ENCODE assay signal across 1 cellular context in the genomic region with DNA sequence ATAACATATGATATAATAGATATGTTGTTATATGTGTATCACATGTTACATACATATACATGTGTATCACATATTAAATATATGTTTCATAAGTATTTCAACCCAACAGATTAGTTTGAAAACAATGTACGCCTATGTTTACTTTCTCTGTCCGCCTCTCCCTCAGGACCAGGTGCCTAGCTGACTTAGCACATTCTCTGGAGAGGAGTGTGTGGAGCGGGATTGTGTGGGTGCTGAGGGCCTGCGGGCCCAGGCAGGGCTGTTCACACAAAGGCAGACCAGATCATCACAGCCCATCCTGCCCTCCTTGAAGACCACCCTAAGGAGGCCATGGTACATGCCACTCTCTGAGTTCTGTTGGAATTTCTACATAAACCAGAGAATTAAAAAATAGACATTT.
TF ChIP-seq lines count a peak whose summit lies in the region.

No MANE protein-coding gene starts in this region.

TF ChIP-seq in H1, 55 proteins besides CTCF, POLR2A, EP300 and RAD21:
- TF ChIP-seq CTBP2 (IDR thresholded peaks at IDR 0.05; ENCODE audit: borderline replicate concordance, insufficient read depth, insufficient read length, low read length): no peak
- no peak for TF ChIP-seq SP4 (IDR thresholded peaks at IDR 0.05; ENCODE audit: low read length)
- no peak for TF ChIP-seq RNF2 (IDR thresholded peaks at IDR 0.05; ENCODE audit: borderline replicate concordance, low read depth, low read length, missing control alignments, poor library complexity, severe bottlenecking)
- TF ChIP-seq RFX5 (IDR thresholded peaks at IDR 0.05; ENCODE audit: borderline replicate concordance, low read depth, low read length): no peak
- TF ChIP-seq TCF12 (IDR thresholded peaks at IDR 0.05; ENCODE audit: low read depth, low read length): no peak
- no peak for TF ChIP-seq SP2 (IDR thresholded peaks at IDR 0.05; ENCODE audit: low read length)
- TF ChIP-seq, protein P1, sequence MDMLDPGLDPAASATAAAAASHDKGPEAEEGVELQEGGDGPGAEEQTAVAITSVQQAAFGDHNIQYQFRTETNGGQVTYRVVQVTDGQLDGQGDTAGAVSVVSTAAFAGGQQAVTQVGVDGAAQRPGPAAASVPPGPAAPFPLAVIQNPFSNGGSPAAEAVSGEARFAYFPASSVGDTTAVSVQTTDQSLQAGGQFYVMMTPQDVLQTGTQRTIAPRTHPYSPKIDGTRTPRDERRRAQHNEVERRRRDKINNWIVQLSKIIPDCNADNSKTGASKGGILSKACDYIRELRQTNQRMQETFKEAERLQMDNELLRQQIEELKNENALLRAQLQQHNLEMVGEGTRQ (IDR thresholded peaks at IDR 0.05; ENCODE audit: low read length): no peak
- no peak for TF ChIP-seq SIX5 (IDR thresholded peaks at IDR 0.05; ENCODE audit: low read depth, low read length)
- TF ChIP-seq POLR2AphosphoS5 (IDR thresholded peaks at IDR 0.05; ENCODE audit: low read depth, low read length): no peak
- TF ChIP-seq EZH2 (IDR thresholded peaks at IDR 0.05; ENCODE audit: low read depth, low read length, severe bottlenecking): no peak
- TF ChIP-seq, protein P2, sequence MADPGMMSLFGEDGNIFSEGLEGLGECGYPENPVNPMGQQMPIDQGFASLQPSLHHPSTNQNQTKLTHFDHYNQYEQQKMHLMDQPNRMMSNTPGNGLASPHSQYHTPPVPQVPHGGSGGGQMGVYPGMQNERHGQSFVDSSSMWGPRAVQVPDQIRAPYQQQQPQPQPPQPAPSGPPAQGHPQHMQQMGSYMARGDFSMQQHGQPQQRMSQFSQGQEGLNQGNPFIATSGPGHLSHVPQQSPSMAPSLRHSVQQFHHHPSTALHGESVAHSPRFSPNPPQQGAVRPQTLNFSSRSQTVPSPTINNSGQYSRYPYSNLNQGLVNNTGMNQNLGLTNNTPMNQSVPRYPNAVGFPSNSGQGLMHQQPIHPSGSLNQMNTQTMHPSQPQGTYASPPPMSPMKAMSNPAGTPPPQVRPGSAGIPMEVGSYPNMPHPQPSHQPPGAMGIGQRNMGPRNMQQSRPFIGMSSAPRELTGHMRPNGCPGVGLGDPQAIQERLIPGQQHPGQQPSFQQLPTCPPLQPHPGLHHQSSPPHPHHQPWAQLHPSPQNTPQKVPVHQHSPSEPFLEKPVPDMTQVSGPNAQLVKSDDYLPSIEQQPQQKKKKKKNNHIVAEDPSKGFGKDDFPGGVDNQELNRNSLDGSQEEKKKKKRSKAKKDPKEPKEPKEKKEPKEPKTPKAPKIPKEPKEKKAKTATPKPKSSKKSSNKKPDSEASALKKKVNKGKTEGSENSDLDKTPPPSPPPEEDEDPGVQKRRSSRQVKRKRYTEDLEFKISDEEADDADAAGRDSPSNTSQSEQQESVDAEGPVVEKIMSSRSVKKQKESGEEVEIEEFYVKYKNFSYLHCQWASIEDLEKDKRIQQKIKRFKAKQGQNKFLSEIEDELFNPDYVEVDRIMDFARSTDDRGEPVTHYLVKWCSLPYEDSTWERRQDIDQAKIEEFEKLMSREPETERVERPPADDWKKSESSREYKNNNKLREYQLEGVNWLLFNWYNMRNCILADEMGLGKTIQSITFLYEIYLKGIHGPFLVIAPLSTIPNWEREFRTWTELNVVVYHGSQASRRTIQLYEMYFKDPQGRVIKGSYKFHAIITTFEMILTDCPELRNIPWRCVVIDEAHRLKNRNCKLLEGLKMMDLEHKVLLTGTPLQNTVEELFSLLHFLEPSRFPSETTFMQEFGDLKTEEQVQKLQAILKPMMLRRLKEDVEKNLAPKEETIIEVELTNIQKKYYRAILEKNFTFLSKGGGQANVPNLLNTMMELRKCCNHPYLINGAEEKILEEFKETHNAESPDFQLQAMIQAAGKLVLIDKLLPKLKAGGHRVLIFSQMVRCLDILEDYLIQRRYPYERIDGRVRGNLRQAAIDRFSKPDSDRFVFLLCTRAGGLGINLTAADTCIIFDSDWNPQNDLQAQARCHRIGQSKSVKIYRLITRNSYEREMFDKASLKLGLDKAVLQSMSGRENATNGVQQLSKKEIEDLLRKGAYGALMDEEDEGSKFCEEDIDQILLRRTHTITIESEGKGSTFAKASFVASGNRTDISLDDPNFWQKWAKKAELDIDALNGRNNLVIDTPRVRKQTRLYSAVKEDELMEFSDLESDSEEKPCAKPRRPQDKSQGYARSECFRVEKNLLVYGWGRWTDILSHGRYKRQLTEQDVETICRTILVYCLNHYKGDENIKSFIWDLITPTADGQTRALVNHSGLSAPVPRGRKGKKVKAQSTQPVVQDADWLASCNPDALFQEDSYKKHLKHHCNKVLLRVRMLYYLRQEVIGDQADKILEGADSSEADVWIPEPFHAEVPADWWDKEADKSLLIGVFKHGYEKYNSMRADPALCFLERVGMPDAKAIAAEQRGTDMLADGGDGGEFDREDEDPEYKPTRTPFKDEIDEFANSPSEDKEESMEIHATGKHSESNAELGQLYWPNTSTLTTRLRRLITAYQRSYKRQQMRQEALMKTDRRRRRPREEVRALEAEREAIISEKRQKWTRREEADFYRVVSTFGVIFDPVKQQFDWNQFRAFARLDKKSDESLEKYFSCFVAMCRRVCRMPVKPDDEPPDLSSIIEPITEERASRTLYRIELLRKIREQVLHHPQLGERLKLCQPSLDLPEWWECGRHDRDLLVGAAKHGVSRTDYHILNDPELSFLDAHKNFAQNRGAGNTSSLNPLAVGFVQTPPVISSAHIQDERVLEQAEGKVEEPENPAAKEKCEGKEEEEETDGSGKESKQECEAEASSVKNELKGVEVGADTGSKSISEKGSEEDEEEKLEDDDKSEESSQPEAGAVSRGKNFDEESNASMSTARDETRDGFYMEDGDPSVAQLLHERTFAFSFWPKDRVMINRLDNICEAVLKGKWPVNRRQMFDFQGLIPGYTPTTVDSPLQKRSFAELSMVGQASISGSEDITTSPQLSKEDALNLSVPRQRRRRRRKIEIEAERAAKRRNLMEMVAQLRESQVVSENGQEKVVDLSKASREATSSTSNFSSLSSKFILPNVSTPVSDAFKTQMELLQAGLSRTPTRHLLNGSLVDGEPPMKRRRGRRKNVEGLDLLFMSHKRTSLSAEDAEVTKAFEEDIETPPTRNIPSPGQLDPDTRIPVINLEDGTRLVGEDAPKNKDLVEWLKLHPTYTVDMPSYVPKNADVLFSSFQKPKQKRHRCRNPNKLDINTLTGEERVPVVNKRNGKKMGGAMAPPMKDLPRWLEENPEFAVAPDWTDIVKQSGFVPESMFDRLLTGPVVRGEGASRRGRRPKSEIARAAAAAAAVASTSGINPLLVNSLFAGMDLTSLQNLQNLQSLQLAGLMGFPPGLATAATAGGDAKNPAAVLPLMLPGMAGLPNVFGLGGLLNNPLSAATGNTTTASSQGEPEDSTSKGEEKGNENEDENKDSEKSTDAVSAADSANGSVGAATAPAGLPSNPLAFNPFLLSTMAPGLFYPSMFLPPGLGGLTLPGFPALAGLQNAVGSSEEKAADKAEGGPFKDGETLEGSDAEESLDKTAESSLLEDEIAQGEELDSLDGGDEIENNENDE (IDR thresholded peaks at IDR 0.05; ENCODE audit: insufficient replicate concordance, low read length): no peak
- TF ChIP-seq SIN3A (conservative IDR thresholded peaks at IDR 0.05 in 1 of 2, IDR thresholded peaks at IDR 0.05 in 1 of 2; ENCODE audit: low read depth in 1 of 2, low read length in 2 of 2): no peak
- no peak for TF ChIP-seq RXRA (IDR thresholded peaks at IDR 0.05; ENCODE audit: insufficient read depth, low read depth, low read length)
- no peak for TF ChIP-seq TBP (IDR thresholded peaks at IDR 0.05; ENCODE audit: low read depth, low read length)
